ENCODE assay signal across 31 cellular contexts in genomic region chr5:141883948-141884318, GRCh38. TPM values are rescaled to one million over a fixed set of nuclear protein-coding genes. Genes with fewer than 3 reads are reported as not detected.
DNase-seq lines count a peak whose midpoint lies in the region; FAIRE-seq and TF ChIP-seq lines count a peak whose summit lies in the region.
"Had no signal": no experiment of that assay in that cellular context is flagged by ENCODE, and none has a peak within 500 bp of the region (broad histone marks: within the 10 kb centered on the region; RNA-seq: fewer than 3 reads in every experiment).

No MANE protein-coding gene starts in this region.

- H4K8ac ChIP-seq in H1 (ENCODE audit: extremely low read depth, insufficient read depth, low read length): no peak overlapping the region

- peak overlapping the region; percentile 72 to 81 for H3K4me2 ChIP-seq in H1 (ENCODE audit: insufficient read depth in 1 of 2, low read depth in 2 of 2, low read length in 2 of 2)

- POLR2A ChIA-PET in H1 (lab: Charles Lee; ENCODE audit: partially characterized antibody): interaction anchor here (1.1 to 11.2 kb wide), 15 partner anchors 26 to 265 kb away, joined by 3 to 173 read pairs (median 4); partner anchors contain the start of genes DELE1 and DIAPH1

- H3K23me2 ChIP-seq in H1 (ENCODE audit: low read depth, low read length): peaks cover 10% of the 10 kb centered on the region; the same call in 1 of the 2 replicates

- peak overlapping the region in 1 of 4 experiments; percentile 62; a peak in 3 of 8 replicates for H3K4me3 ChIP-seq in H1 (ENCODE audit: extremely low read depth in 1 of 4, insufficient read depth in 2 of 4, low read depth in 3 of 4, low read length in 4 of 4)
- H3K4me3 ChIP-seq: esophagus squamous epithelium, gastrocnemius medialis, hepatocyte, SJSA1, thoracic aorta, uterus had no signal

- no peak overlapping the region for H4K91ac ChIP-seq in H1 (replicated peaks; ENCODE audit: insufficient read length, low read length)

- H3K4me3 Mint-ChIP-seq in nephron progenitor cell (peak overlapping the region; percentile 67), type B pancreatic cell (peak overlapping the region; percentile 71)
- H3K4me3 Mint-ChIP-seq: activated CD4-positive, alpha-beta memory T cell treated with anti-CD3 and anti-CD28 coated beads, Interleukin-2, amount 10 ng/mL, durations not matched to agents 7 days and 5 days; stimulated activated memory B cell treated with anti-CD40 and anti-IgM and Interleukin-4, amounts not matched to agents 10 μg/mL and 1 μg/mL and 100 μg/mL, for 72 hours had no signal

- no peak overlapping the region for H3K18ac ChIP-seq in H1 (ENCODE audit: extremely low read depth, low read length)

- H4K20me1 ChIP-seq in H1 (replicated peaks in 1 of 2; ENCODE audit: control insufficient read depth in 1 of 2, insufficient read depth in 2 of 2, low read length in 2 of 2): peaks cover 0 to 1% of the 10 kb centered on the region in 2 experiments

- no peak overlapping the region for H2AK5ac ChIP-seq in H1 (ENCODE audit: low read depth, low read length)

- no peak overlapping the region for H3K27ac ChIP-seq in H1 (ENCODE audit: low read depth, low read length)
- H3K27ac ChIP-seq: esophagus squamous epithelium, gastrocnemius medialis, hepatocyte, SJSA1, uterus had no signal

- H4K5ac ChIP-seq in H1 (ENCODE audit: insufficient read length, low read depth, low read length): no peak overlapping the region

- no peak overlapping the region for H3K4ac ChIP-seq in H1 (replicated peaks; ENCODE audit: insufficient read length, low read depth, low read length)

- no peak overlapping the region for H2BK20ac ChIP-seq in H1 (ENCODE audit: low read length)

- H3K27me3 Mint-ChIP-seq in nephron progenitor cell (ENCODE audit: low read depth, poor library complexity) (peaks cover 79% of the 10 kb centered on the region), type B pancreatic cell (peaks cover 68% of the 10 kb centered on the region)

- H3K36me3 ChIP-seq in H1 (ENCODE audit: control insufficient read depth in 2 of 4, insufficient read depth in 4 of 4, low read length in 3 of 4): no peaks in the 10 kb centered on the region
- H3K36me3 ChIP-seq: esophagus squamous epithelium, gastrocnemius medialis, SJSA1, thoracic aorta, uterus had no signal

- peak; percentile 22 for DNase-seq in NCI-H2227 (lab: John Stamatoyannopoulos, UW; ENCODE audit: unreplicated experiment)
- no peak for DNase-seq in NCI-H2227 treated with DMSO at 0.1 percent for 48 hours (lab: John Stamatoyannopoulos, UW)
- DNase-seq in H1 (ENCODE audit: low read depth in 1 of 2, low spot score in 2 of 2): no peak
- no peak for DNase-seq in nephron progenitor cell
- DNase-seq in type B pancreatic cell (ENCODE audit: extremely low spot score, unreplicated experiment): no peak
- DNase-seq in cerebellar nuclear complex (lab: John Stamatoyannopoulos, UW): no peak
- DNase-seq in DMS 273 treated with DMSO at 0.1 percent for 48 hours (lab: John Stamatoyannopoulos, UW): no peak
- no peak for DNase-seq in NCI-H1417 (lab: John Stamatoyannopoulos, UW)
- DNase-seq: 8988T; activated CD4-positive, alpha-beta T cell treated with anti-CD3 and anti-CD28 coated beads for 1 hour; activated CD8-positive, alpha-beta memory T cell treated with anti-CD3 and anti-CD28 coated beads, Interleukin-2, amount 50 U/mL, for 48 hours; activated naive CD4-positive, alpha-beta T cell treated with anti-CD3 and anti-CD28 coated beads, Interleukin-2, amount 50 U/mL, for 16 hours; cortex of kidney; esophagus squamous epithelium; gastrocnemius medialis; NCI-H1092; NCI-H187 treated with DMSO at 0.1 percent for 48 hours; NCI-H345; NCI-H748 treated with DMSO at 0.1 percent for 48 hours; stimulated activated CD4-positive, alpha-beta T cell treated with anti-CD3 and anti-CD28 coated beads, Interleukin-4, amount 100 ng/mL, for 24 hours; uterus had no signal

- no peak overlapping the region for H3K56ac ChIP-seq in H1 (replicated peaks; ENCODE audit: insufficient read length, low read depth, low read length)

- H3K27me3 ChIP-seq in H1 (replicated peaks in 1 of 4; ENCODE audit: control insufficient read depth in 3 of 4, extremely low read depth in 1 of 4, insufficient read depth in 3 of 4, low read length in 3 of 4): peaks cover 0 to 4% (median 0%) of the 10 kb centered on the region in 4 experiments; a peak in 1 of 7 replicates
- H3K27me3 ChIP-seq: uterus had no signal

- no peak for TF ChIP-seq EP300 in H1 (IDR thresholded peaks at IDR 0.05; ENCODE audit: borderline replicate concordance in 1 of 2, low read depth in 2 of 2, low read length in 2 of 2)

- no peak overlapping the region for H2BK15ac ChIP-seq in H1 (ENCODE audit: low read length)

- H2AFZ ChIP-seq in H1 (ENCODE audit: low read length): no peak overlapping the region
- H2AFZ ChIP-seq: hepatocyte had no signal

- no peak for TF ChIP-seq RAD21 in H1 (IDR thresholded peaks at IDR 0.05 in 1 of 2, conservative IDR thresholded peaks at IDR 0.05 in 1 of 2; ENCODE audit: low read depth in 2 of 2, low read length in 2 of 2)

- CTCF ChIA-PET in H1 (lab: Charles Lee; ENCODE audit: partially characterized antibody): interaction anchor here (0.6 to 10.7 kb wide), 22 partner anchors 14 to 197 kb away, joined by 3 to 273 read pairs (median 6); partner anchors contain the start of genes PCDH12 and RNF14

- no peaks in the 10 kb centered on the region for H3K79me1 ChIP-seq in H1 (ENCODE audit: low read depth, low read length)

- no peak for FAIRE-seq in H1 (lab: Jason Lieb, UNC)
- FAIRE-seq: GM12891, TTC549 had no signal

- no peak for TF ChIP-seq POLR2A in H1 (IDR thresholded peaks at IDR 0.05; ENCODE audit: control extremely low read depth in 1 of 2, low read depth in 2 of 2, low read length in 2 of 2)

- no peak overlapping the region for H2BK12ac ChIP-seq in H1 (ENCODE audit: low read depth, low read length)

- no peak overlapping the region for H3K14ac ChIP-seq in H1 (ENCODE audit: insufficient read length)

- 74% methylated on average over 5 of the region's 5 CpGs; no CpG with 5 or more reads in 1 of the 2 experiments for WGBS in H1 (ENCODE audit: extremely low coverage in 1 of 2, insufficient coverage in 1 of 2, insufficient read length in 1 of 2, insufficient replicate concordance in 2 of 2, low coverage in 1 of 2, low lambda C conversion rate in 2 of 2, missing lambda C conversion rate in 1 of 2), 2 experiments

- H3K9me3 ChIP-seq in H1 (ENCODE audit: insufficient read depth in 2 of 2, low read depth in 1 of 2, low read length in 1 of 2): no peaks in the 10 kb centered on the region
- H3K9me3 ChIP-seq: esophagus squamous epithelium, gastrocnemius medialis, SJSA1, thoracic aorta, uterus had no signal

- H2BK5ac ChIP-seq in H1 (ENCODE audit: low read depth, low read length): no peak overlapping the region

- H3K4me1 Mint-ChIP-seq in nephron progenitor cell (peaks cover 19% of the 10 kb centered on the region), type B pancreatic cell (ENCODE audit: unreplicated experiment) (peaks cover 22% of the 10 kb centered on the region)

- H3K23ac ChIP-seq in H1 (ENCODE audit: insufficient read length): no peak overlapping the region

- H3K79me2 ChIP-seq in H1 (ENCODE audit: control insufficient read depth in 1 of 2, insufficient read depth in 2 of 2, low read length in 2 of 2): no peaks in the 10 kb centered on the region; a peak in 1 of 4 replicates
- H3K79me2 ChIP-seq: hepatocyte had no signal

- H3K27ac Mint-ChIP-seq in nephron progenitor cell: no peak overlapping the region
- H3K27ac Mint-ChIP-seq in type B pancreatic cell: no peak overlapping the region
- H3K27ac Mint-ChIP-seq: activated CD4-positive, alpha-beta memory T cell treated with anti-CD3 and anti-CD28 coated beads, Interleukin-2, amount 10 ng/mL, durations not matched to agents 7 days and 5 days; endodermal cell; stimulated activated memory B cell treated with anti-CD40 and anti-IgM and Interleukin-4, amounts not matched to agents 10 μg/mL and 1 μg/mL and 100 μg/mL, for 72 hours had no signal

- no peak overlapping the region for H3K9ac ChIP-seq in H1 (replicated peaks in 1 of 4; ENCODE audit: extremely low read depth in 1 of 4, low read depth in 3 of 4, low read length in 3 of 4)

- H3K4me1 ChIP-seq in H1 (replicated peaks in 1 of 4; ENCODE audit: control insufficient read depth in 3 of 4, insufficient read depth in 4 of 4, low read length in 3 of 4): peaks cover 14 to 44% (median 34%) of the 10 kb centered on the region in 4 experiments
- H3K4me1 ChIP-seq: uterus had no signal

- TF ChIP-seq CTCF in H1 (IDR thresholded peaks at IDR 0.05; ENCODE audit: control extremely low read depth in 1 of 3, insufficient read depth in 1 of 3, low read depth in 1 of 3, low read length in 3 of 3) (no peak), nephron progenitor cell (IDR thresholded peaks at IDR 0.05) (no peak), type B pancreatic cell (conservative IDR thresholded peaks at IDR 0.05) (no peak)

- no peaks in the 10 kb centered on the region for H3K36me3 Mint-ChIP-seq in nephron progenitor cell (ENCODE audit: low read depth)
- H3K36me3 Mint-ChIP-seq in type B pancreatic cell: no peaks in the 10 kb centered on the region
- H3K36me3 Mint-ChIP-seq: naive thymus-derived CD8-positive, alpha-beta T cell; stimulated activated memory B cell treated with anti-CD40 and anti-IgM and Interleukin-4, amounts not matched to agents 10 μg/mL and 1 μg/mL and 100 μg/mL, for 72 hours had no signal

- H3K9me3 Mint-ChIP-seq in nephron progenitor cell (no peaks in the 10 kb centered on the region), type B pancreatic cell (no peaks in the 10 kb centered on the region)
- H3K9me3 Mint-ChIP-seq: activated CD4-positive, alpha-beta memory T cell treated with anti-CD3 and anti-CD28 coated beads, Interleukin-2, amount 10 ng/mL, durations not matched to agents 7 days and 5 days; endodermal cell; naive thymus-derived CD8-positive, alpha-beta T cell; stimulated activated memory B cell treated with anti-CD40 and anti-IgM and Interleukin-4, amounts not matched to agents 10 μg/mL and 1 μg/mL and 100 μg/mL, for 72 hours had no signal

- H2BK120ac ChIP-seq in H1 (replicated peaks; ENCODE audit: low read depth, low read length): no peak overlapping the region

RNA-seq across cellular contexts. Expression of gene PCDH1, which starts 5.7 kb away (rescaled TPM):
- total RNA-seq in H1 (2021; fragmentation: NEBNext Ultra II Directional; extraction: Animal tissue kit (Norgen Biotek cat#: 25700)): 101 and 106 TPM in 2 replicates
- 102 and 120 TPM in 2 replicates for polyA plus RNA-seq in H1 (2011; rRNA removed)
- 88.6 TPM for polyA plus RNA-seq in H1 (2011; cell fraction: cytosol; rRNA removed)
- 154 TPM for polyA plus RNA-seq in H1 (2011; cell fraction: nucleus; rRNA removed)
- 74.4 to 110 TPM (median 100 TPM) in 4 replicates for polyA plus RNA-seq in H1 (2012, experiment 1 of 2)
- 97.8 TPM for polyA plus RNA-seq in H1 (2012, experiment 2 of 2)
- 130 TPM for polyA plus RNA-seq in H1 (2013, experiment 1 of 2)
- polyA plus RNA-seq in H1 (2013, experiment 2 of 2): 120 TPM
- 292 and 318 TPM in 2 replicates for polyA minus RNA-seq in H1 (2011; rRNA and poly(A)+ RNA removed)
- polyA minus RNA-seq in H1 (2011; cell fraction: cytosol; rRNA and poly(A)+ RNA removed): 143 TPM
- 96.9 TPM for polyA minus RNA-seq in H1 (2011; cell fraction: nucleus; rRNA and poly(A)+ RNA removed)
- total RNA-seq in type B pancreatic cell (ENCODE audit: low replicate concordance): 22.8 and 41.7 TPM in 2 replicates
- total RNA-seq: activated CD4-positive, alpha-beta memory T cell treated with anti-CD3 and anti-CD28 coated beads, Interleukin-2, amount 10 ng/mL, durations not matched to agents 7 days and 5 days; naive thymus-derived CD8-positive, alpha-beta T cell; T-helper 1 cell treated with Interleukin-12 subunit alpha and Interleukin-12 subunit beta and Interleukin-4 antibody, amounts not matched to agents 30 ng/mL and 1 ng/mL, for 36 hours had no signal

RNA-seq across cellular contexts. Expression of gene DELE1, which starts 39.7 kb away (rescaled TPM):
- 59.6 and 61.4 TPM in 2 replicates for total RNA-seq in H1 (2021; fragmentation: NEBNext Ultra II Directional; extraction: Animal tissue kit (Norgen Biotek cat#: 25700))
- polyA plus RNA-seq in H1 (2011; rRNA removed): 114 and 132 TPM in 2 replicates
- 98.7 TPM for polyA plus RNA-seq in H1 (2011; cell fraction: cytosol; rRNA removed)
- 310 TPM for polyA plus RNA-seq in H1 (2011; cell fraction: nucleus; rRNA removed)
- polyA plus RNA-seq in H1 (2012, experiment 1 of 2): 71.4 to 88.2 TPM (median 72.4 TPM) in 4 replicates
- 49.9 TPM for polyA plus RNA-seq in H1 (2012, experiment 2 of 2)
- 46.8 TPM for polyA plus RNA-seq in H1 (2013, experiment 1 of 2)
- polyA plus RNA-seq in H1 (2013, experiment 2 of 2): 41.4 TPM
- 84.7 and 92.9 TPM in 2 replicates for polyA minus RNA-seq in H1 (2011; rRNA and poly(A)+ RNA removed)
- polyA minus RNA-seq in H1 (2011; cell fraction: cytosol; rRNA and poly(A)+ RNA removed): 35.0 TPM
- 93.7 TPM for polyA minus RNA-seq in H1 (2011; cell fraction: nucleus; rRNA and poly(A)+ RNA removed)
- total RNA-seq in type B pancreatic cell (ENCODE audit: low replicate concordance): 45.7 and 67.9 TPM in 2 replicates
